ENCODE assay signal across 9 cellular contexts in the genomic region with DNA sequence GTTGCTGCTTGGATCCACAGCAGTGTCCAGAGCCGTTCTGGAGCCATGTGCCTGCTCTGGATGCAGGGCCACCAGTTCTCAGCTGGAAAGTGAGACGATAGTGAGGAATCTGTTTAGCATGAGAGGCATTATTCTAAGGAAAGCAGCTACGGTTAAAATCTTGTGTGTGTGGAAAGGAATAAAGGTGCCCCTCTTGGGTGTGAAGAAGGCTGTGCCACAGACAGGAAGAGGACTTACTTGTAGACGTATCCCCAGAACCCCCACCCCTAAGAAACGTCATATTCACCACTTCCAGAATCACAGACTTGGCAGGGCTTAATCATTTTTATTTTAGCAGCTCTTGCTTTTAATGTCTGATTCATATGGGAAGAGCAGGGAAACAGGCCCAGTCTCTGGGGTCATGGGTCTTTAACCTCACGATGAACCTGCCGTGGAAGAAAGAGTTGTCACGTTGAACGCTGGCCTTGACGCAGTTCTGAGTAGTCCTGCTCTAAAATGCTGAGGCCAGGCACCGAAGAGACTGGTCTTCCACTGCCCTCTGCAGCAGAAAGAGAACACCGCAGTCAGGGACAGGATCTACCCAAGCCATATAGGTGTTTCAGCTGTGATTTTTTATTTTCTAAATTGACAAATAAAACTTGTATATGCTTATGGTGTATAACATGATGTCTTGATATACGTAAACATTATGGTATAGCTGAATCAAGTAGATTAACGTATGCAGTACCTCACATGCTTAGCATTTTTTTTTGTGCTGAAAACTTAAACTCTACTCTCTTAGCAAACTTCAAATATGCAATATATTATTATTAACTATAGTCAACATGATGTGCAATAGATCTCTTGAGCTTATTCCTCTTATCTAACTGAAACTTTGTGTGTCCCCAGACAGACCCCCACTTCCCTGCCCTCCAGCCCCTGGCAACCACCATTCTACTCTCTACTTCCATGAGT. TPM values are rescaled to one million over a fixed set of nuclear protein-coding genes. Genes with fewer than 3 reads are reported as not detected.
DNase-seq lines count a peak whose midpoint lies in the region; ATAC-seq and TF ChIP-seq lines count a peak whose summit lies in the region.
"Had no signal": no experiment of that assay in that cellular context is flagged by ENCODE, and none has a peak within 500 bp of the region (broad histone marks: within the 10 kb centered on the region; RNA-seq: fewer than 3 reads in every experiment).

No MANE protein-coding gene starts in this region.

- H3K9ac ChIP-seq in neural cell (ENCODE audit: low read length), result no peak overlapping the region

- peak; percentile 89 for TF ChIP-seq CTCF in fibroblast of mammary gland (conservative IDR thresholded peaks at IDR 0.05; ENCODE audit: control insufficient read depth, insufficient read depth, low read depth, low read length)
- peak; percentile 89 for TF ChIP-seq CTCF in neural cell (IDR thresholded peaks at IDR 0.05; ENCODE audit: poor library complexity, severe bottlenecking)
- peak; percentile 88 for TF ChIP-seq CTCF in type B pancreatic cell (conservative IDR thresholded peaks at IDR 0.05)

- H2AFZ ChIP-seq in neural cell (ENCODE audit: low read depth, low read length), result no peak overlapping the region

- no peaks in the 10 kb centered on the region for H4K20me1 ChIP-seq in neural cell (ENCODE audit: insufficient read depth)

- H3K27ac Mint-ChIP-seq in activated T-cell treated with anti-CD3 and anti-CD28 coated beads, Interleukin-2, amount 50 U/mL, for 24 hours, result peak overlapping the region; percentile 18
- no peak overlapping the region for H3K27ac Mint-ChIP-seq in type B pancreatic cell

- H3K9me3 Mint-ChIP-seq in activated T-cell treated with anti-CD3 and anti-CD28 coated beads, Interleukin-2, amount 50 U/mL, for 24 hours, result no peaks in the 10 kb centered on the region
- peaks cover 4% of the 10 kb centered on the region for H3K9me3 Mint-ChIP-seq in type B pancreatic cell

- ATAC-seq in GM18511 (IDR thresholded peaks at IDR 0.05; ENCODE audit: unreplicated experiment) (peak; percentile 83), HG03175 (IDR thresholded peaks at IDR 0.05; ENCODE audit: unreplicated experiment) (peak; percentile 61)

- no peaks in the 10 kb centered on the region for H3K36me3 Mint-ChIP-seq in activated T-cell treated with anti-CD3 and anti-CD28 coated beads, Interleukin-2, amount 50 U/mL, for 24 hours (ENCODE audit: low read depth)
- H3K36me3 Mint-ChIP-seq in type B pancreatic cell, result no peaks in the 10 kb centered on the region

- H3K4me2 ChIP-seq in neural cell (ENCODE audit: low read length), result no peak overlapping the region

- H3K9me2 ChIP-seq in neural cell (ENCODE audit: insufficient read depth, low read length), result no peaks in the 10 kb centered on the region

- H3F3A ChIP-seq in neural cell (ENCODE audit: insufficient read depth, low read length, poor library complexity, severe bottlenecking), result no peaks in the 10 kb centered on the region

- H3K4me1 Mint-ChIP-seq in activated T-cell treated with anti-CD3 and anti-CD28 coated beads, Interleukin-2, amount 50 U/mL, for 24 hours (ENCODE audit: low read depth), result peaks cover 11% of the 10 kb centered on the region
- peaks cover 7% of the 10 kb centered on the region for H3K4me1 Mint-ChIP-seq in type B pancreatic cell (ENCODE audit: unreplicated experiment)

- DNase-seq in AG08396 (ENCODE audit: low spot score) (peak; percentile 55), NCI-H774 (lab: John Stamatoyannopoulos, UW) (peak; percentile 60), fibroblast of mammary gland (ENCODE audit: low read depth) (peak; percentile 78), type B pancreatic cell (ENCODE audit: extremely low spot score, unreplicated experiment) (no peak)
- DNase-seq in activated T-cell treated with anti-CD3 and anti-CD28 coated beads, Interleukin-2, amount 50 U/mL, for 24 hours, result peak; percentile 45

- H3K4me3 ChIP-seq in fibroblast of mammary gland (ENCODE audit: control insufficient read depth, low read depth, low read length) (no peak overlapping the region), neural cell (ENCODE audit: low read length) (no peak overlapping the region)

- no peaks in the 10 kb centered on the region for H3K9me3 ChIP-seq in neural cell (ENCODE audit: low read length)

- TF ChIP-seq RAD21 in neural cell (conservative IDR thresholded peaks at IDR 0.05), result peak; percentile 94

- no peaks in the 10 kb centered on the region for H3K27me3 ChIP-seq in neural cell (ENCODE audit: insufficient read depth, low read depth, low read length)

- no peaks in the 10 kb centered on the region for H3K79me2 ChIP-seq in neural cell (replicated peaks; ENCODE audit: insufficient read depth, low read length)

- no peaks in the 10 kb centered on the region for H3K36me3 ChIP-seq in neural cell (ENCODE audit: insufficient read depth, low read length)

- H3K27me3 Mint-ChIP-seq in activated T-cell treated with anti-CD3 and anti-CD28 coated beads, Interleukin-2, amount 50 U/mL, for 24 hours, result peaks cover 13% of the 10 kb centered on the region
- peaks cover 10% of the 10 kb centered on the region for H3K27me3 Mint-ChIP-seq in type B pancreatic cell

- H3K4me3 Mint-ChIP-seq in activated T-cell treated with anti-CD3 and anti-CD28 coated beads, Interleukin-2, amount 50 U/mL, for 24 hours, result peak overlapping the region; percentile 20
- no peak overlapping the region for H3K4me3 Mint-ChIP-seq in type B pancreatic cell

- H3K27ac ChIP-seq in neural cell (ENCODE audit: low read length), result no peak overlapping the region

- no peak for TF ChIP-seq EP300 in neural cell (conservative IDR thresholded peaks at IDR 0.05; ENCODE audit: poor library complexity, severe bottlenecking)

TF ChIP-seq in neural cell, 6 proteins besides CTCF, POLR2A, EP300 and RAD21:
- TF ChIP-seq POLR2AphosphoS5 (IDR thresholded peaks at IDR 0.05), result no peak
- TF ChIP-seq TAF1 (IDR thresholded peaks at IDR 0.05; ENCODE audit: low read depth), result no peak
- peak; percentile 86 for TF ChIP-seq SMC3 (conservative IDR thresholded peaks at IDR 0.05; ENCODE audit: poor library complexity)

RNA-seq across cellular contexts. Expression of a gene that starts 38.8 kb away (rescaled TPM):
- 0.71 TPM in 1 of 2 replicates, not detected in the other for polyA plus RNA-seq in neural cell
- polyA minus RNA-seq in neural cell, result not detected in 2 replicates
- total RNA-seq in type B pancreatic cell (ENCODE audit: low replicate concordance), result 0.34 and 0.43 TPM in 2 replicates
- total RNA-seq: urinary bladder had no signal
